12 cellular contexts compared by ENCODE assay signal in the genomic region with DNA sequence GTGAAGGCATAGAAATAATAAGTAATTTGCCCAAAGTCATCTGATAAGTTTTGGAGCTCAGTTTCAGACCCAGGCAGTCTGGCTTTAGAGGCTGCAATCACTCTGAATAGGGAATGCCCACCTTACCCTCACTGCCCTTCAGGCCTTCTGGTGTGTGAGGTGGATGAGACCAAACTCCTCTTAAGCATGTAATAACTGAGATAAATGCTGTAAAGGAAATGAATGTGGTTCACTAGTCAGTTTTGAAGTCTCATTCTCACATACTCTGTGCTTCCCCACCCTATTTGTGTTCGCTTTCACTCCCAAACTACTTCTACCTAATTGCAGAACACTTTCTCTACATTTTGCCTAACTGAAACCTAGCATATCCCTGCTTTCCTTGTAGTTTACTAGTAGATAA.
DNase-seq lines count a peak whose midpoint lies in the region; ATAC-seq, FAIRE-seq and TF ChIP-seq lines count a peak whose summit lies in the region.
"Had no signal": no experiment of that assay in that cellular context is flagged by ENCODE, and none has a peak within 500 bp of the region (broad histone marks: within the 10 kb centered on the region; RNA-seq: fewer than 3 reads in every experiment).

No MANE protein-coding gene starts in this region.

- SMC1A ChIA-PET in GM12878 (lab: Charles Lee; ENCODE audit: uncharacterized antibody, unreplicated experiment), result interaction anchor here (0.9 to 1.5 kb wide), 3 partner anchors 31 to 76 kb away, joined by 3 to 6 read pairs (median 4); no protein-coding TSS in a partner anchor

- no peaks in the 10 kb centered on the region for H3K36me3 ChIP-seq in GM12878 (ENCODE audit: control insufficient read depth in 2 of 2, insufficient read depth in 2 of 2, low read length in 1 of 2)

- H3K9me3 ChIP-seq in GM12878 (replicated peaks; ENCODE audit: control insufficient read depth, insufficient read depth, low read length), result no peaks in the 10 kb centered on the region

- ATAC-seq in GM18873 (IDR thresholded peaks at IDR 0.05; ENCODE audit: low FRiP score, unreplicated experiment) (peak; percentile 94), GM21529 (IDR thresholded peaks at IDR 0.05; ENCODE audit: unreplicated experiment) (peak; percentile 98), HG03097 (IDR thresholded peaks at IDR 0.05; ENCODE audit: low FRiP score, unreplicated experiment) (peak; percentile 97), GM12878 (peak; percentile 97)
- ATAC-seq: left lobe of liver had no signal

- peak overlapping the region; percentile 25 for H3K27ac ChIP-seq in GM12878 (ENCODE audit: control insufficient read depth, insufficient read depth)

- in situ Hi-C loops in GM12878 (cut with MboI), result no loop called here

- no peaks in the 10 kb centered on the region for H4K20me1 ChIP-seq in GM12878 (ENCODE audit: control insufficient read depth, insufficient read depth)

- TF ChIP-seq EP300 in GM12878 (IDR thresholded peaks at IDR 0.05; ENCODE audit: borderline replicate concordance in 1 of 2, control insufficient read depth in 1 of 2, low read depth in 2 of 2, low read length in 2 of 2), result peak in 1 of 2 experiments; percentile 35; a peak in 2 of 4 replicates

- DNase-seq in GM12878 (ENCODE audit: low read depth, low spot score), result peak; percentile 70
- no peak for DNase-seq in foreskin fibroblast
- DNase-seq in AG20443 (ENCODE audit: low spot score), result no peak
- DNase-seq in activated T-cell treated with anti-CD3 and anti-CD28 coated beads, Interleukin-2, amount 50 U/mL, for 48 hours, result no peak
- DNase-seq in HuH-7.5 (ENCODE audit: low spot score), result no peak
- DNase-seq: activated naive CD4-positive, alpha-beta T cell; IMR-90 had no signal

- CTCF ChIA-PET in GM12878 (lab: Yijun Ruan, JAX), result interaction anchor here (1.7 kb wide), 1 partner anchor 31 kb away, joined by 6 read pairs; no protein-coding TSS in a partner anchor

- no TSS peak for BruUV-seq in GM12878 (replicated peaks; lab: Mats Ljungman, UMichigan)

- FAIRE-seq in GM12878 (lab: Jason Lieb, UNC), result peak; percentile 41
- FAIRE-seq: RCC 7860 had no signal

- RAD21 ChIA-PET in GM12878 (lab: Charles Lee; ENCODE audit: unreplicated experiment), result no interaction called here

- H3K79me2 ChIP-seq in GM12878 (ENCODE audit: control insufficient read depth, insufficient read depth, low read length), result no peaks in the 10 kb centered on the region

- H3K9ac ChIP-seq in GM12878 (ENCODE audit: control insufficient read depth, insufficient read depth, low read length), result no peak overlapping the region

- no peak for TF ChIP-seq CTCF in GM12878 (IDR thresholded peaks at IDR 0.05 in 2 of 3, conservative IDR thresholded peaks at IDR 0.05 in 1 of 3; ENCODE audit: control insufficient read depth in 2 of 3, extremely low read depth in 1 of 3, insufficient read depth in 1 of 3, low read depth in 3 of 3, low read length in 3 of 3)
- TF ChIP-seq CTCF in foreskin fibroblast (IDR thresholded peaks at IDR 0.05; ENCODE audit: low read depth, low read length), result no peak

- peak overlapping the region; percentile 53 for H3K4me2 ChIP-seq in GM12878 (ENCODE audit: control insufficient read depth, insufficient read depth)

- peak overlapping the region; percentile 44; the same call in 1 of the 2 replicates for H2AFZ ChIP-seq in GM12878 (ENCODE audit: control insufficient read depth, low read depth, low read length)

- no peak for TF ChIP-seq POLR2A in GM12878 (IDR thresholded peaks at IDR 0.05; ENCODE audit: low read depth, low read length)

- H3K4me3 ChIP-seq in GM12878 (no peak overlapping the region), foreskin fibroblast (ENCODE audit: low read depth in 1 of 2, low read length in 2 of 2) (no peak overlapping the region)

- no peaks in the 10 kb centered on the region for H3K27me3 ChIP-seq in GM12878 (replicated peaks in 1 of 2; ENCODE audit: control insufficient read depth in 2 of 2, insufficient read depth in 2 of 2, low read length in 1 of 2)

- POLR2A ChIA-PET in GM12878 (lab: Charles Lee), result no interaction called here

- 5% methylated on average over 1 of the region's 1 CpG for WGBS in GM12878 (ENCODE audit: insufficient coverage, insufficient replicate concordance, low lambda C conversion rate, missing lambda C conversion rate)

- intact Hi-C loops in GM12878 (cut with micrococcal nuclease; ENCODE audit: unreplicated experiment), result no loop called here

- peaks cover 17% of the 10 kb centered on the region for H3K4me1 ChIP-seq in GM12878 (ENCODE audit: control insufficient read depth, insufficient read depth, low read length)

- no peak for TF ChIP-seq RAD21 in GM12878 (IDR thresholded peaks at IDR 0.05; ENCODE audit: insufficient read depth, low read depth, low read length)

TF ChIP-seq in GM12878, 131 proteins besides CTCF, POLR2A, EP300 and RAD21 (continues in another document):
- TF ChIP-seq EED (IDR thresholded peaks at IDR 0.05; ENCODE audit: low read depth), result peak; percentile 72; the same call in 1 of the 2 replicates
- peak; percentile 20 to 41; a peak in 2 of 4 replicates for TF ChIP-seq IKZF2 (IDR thresholded peaks at IDR 0.05)
- TF ChIP-seq CREB1 (IDR thresholded peaks at IDR 0.05; ENCODE audit: low read depth), result 0 out of 2 replicates have a peak, but pooled peaks have one; percentile 24
- TF ChIP-seq, protein P1, sequence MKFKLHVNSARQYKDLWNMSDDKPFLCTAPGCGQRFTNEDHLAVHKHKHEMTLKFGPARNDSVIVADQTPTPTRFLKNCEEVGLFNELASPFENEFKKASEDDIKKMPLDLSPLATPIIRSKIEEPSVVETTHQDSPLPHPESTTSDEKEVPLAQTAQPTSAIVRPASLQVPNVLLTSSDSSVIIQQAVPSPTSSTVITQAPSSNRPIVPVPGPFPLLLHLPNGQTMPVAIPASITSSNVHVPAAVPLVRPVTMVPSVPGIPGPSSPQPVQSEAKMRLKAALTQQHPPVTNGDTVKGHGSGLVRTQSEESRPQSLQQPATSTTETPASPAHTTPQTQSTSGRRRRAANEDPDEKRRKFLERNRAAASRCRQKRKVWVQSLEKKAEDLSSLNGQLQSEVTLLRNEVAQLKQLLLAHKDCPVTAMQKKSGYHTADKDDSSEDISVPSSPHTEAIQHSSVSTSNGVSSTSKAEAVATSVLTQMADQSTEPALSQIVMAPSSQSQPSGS (IDR thresholded peaks at IDR 0.05; ENCODE audit: low read length), result peak; percentile 38; the same call in 1 of the 2 replicates
- TF ChIP-seq ZNF24 (IDR thresholded peaks at IDR 0.05), result peak; percentile 1; the same call in 1 of the 2 replicates
- no peak for TF ChIP-seq CBFB (IDR thresholded peaks at IDR 0.05; ENCODE audit: low read depth)
- TF ChIP-seq, protein P2, sequence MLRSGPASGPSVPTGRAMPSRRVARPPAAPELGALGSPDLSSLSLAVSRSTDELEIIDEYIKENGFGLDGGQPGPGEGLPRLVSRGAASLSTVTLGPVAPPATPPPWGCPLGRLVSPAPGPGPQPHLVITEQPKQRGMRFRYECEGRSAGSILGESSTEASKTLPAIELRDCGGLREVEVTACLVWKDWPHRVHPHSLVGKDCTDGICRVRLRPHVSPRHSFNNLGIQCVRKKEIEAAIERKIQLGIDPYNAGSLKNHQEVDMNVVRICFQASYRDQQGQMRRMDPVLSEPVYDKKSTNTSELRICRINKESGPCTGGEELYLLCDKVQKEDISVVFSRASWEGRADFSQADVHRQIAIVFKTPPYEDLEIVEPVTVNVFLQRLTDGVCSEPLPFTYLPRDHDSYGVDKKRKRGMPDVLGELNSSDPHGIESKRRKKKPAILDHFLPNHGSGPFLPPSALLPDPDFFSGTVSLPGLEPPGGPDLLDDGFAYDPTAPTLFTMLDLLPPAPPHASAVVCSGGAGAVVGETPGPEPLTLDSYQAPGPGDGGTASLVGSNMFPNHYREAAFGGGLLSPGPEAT (IDR thresholded peaks at IDR 0.05; ENCODE audit: low read depth), result peak; percentile 19; the same call in 1 of the 2 replicates
- TF ChIP-seq MEF2A (IDR thresholded peaks at IDR 0.05; ENCODE audit: insufficient read depth, low read depth, low read length), result 0 out of 2 replicates have a peak, but pooled peaks have one; percentile 31
- TF ChIP-seq MTA2 (IDR thresholded peaks at IDR 0.05; ENCODE audit: low read depth), result peak; percentile 55
- TF ChIP-seq BHLHE40 (IDR thresholded peaks at IDR 0.05; ENCODE audit: borderline replicate concordance in 1 of 2, low read depth in 2 of 2, low read length in 1 of 2), result no peak
- no peak for TF ChIP-seq CEBPZ (IDR thresholded peaks at IDR 0.05; ENCODE audit: low read depth, low read length)
- no peak for TF ChIP-seq SP1 (IDR thresholded peaks at IDR 0.05; ENCODE audit: low read depth, low read length)
- no peak for TF ChIP-seq FOS (IDR thresholded peaks at IDR 0.05; ENCODE audit: borderline replicate concordance, extremely low read depth, insufficient read length)
- TF ChIP-seq BCL11A (IDR thresholded peaks at IDR 0.05; ENCODE audit: low read depth, low read length), result 0 out of 2 replicates have a peak, but pooled peaks have one; percentile 25
- TF ChIP-seq RUNX3 (IDR thresholded peaks at IDR 0.05; ENCODE audit: low read length), result peak; percentile 85
- 0 out of 2 replicates have a peak, but pooled peaks have one; percentile 21 for TF ChIP-seq IRF4 (IDR thresholded peaks at IDR 0.05; ENCODE audit: low read depth, low read length)
- no peak for TF ChIP-seq PML (IDR thresholded peaks at IDR 0.05; ENCODE audit: low read length)
